In genomic region chr5:2278825-2279224, GRCh38 we compare ENCODE assay signal across 22 cellular contexts.
"Had no signal": no experiment of that assay in that cellular context is flagged by ENCODE, and none has a peak within 500 bp of the region (broad histone marks: within the 10 kb centered on the region; RNA-seq: fewer than 3 reads in every experiment).

No MANE protein-coding gene starts in this region.

- H3K4me1 ChIP-seq: esophagus squamous epithelium, gastroesophageal sphincter, suprapubic skin, thyroid gland, upper lobe of left lung, vagina had no signal

- H3K27me3 Mint-ChIP-seq: dendritic cell treated with granulocyte-macrophage colony-stimulating factor and Interleukin-4, amounts not matched to agents 40 ng/mL and 50 ng/mL, for 4 days; natural killer cell treated with Interleukin-12 subunit alpha and Interleukin-12 subunit beta and Interleukin-15 and Interleukin-18, amount 100 ng/mL, for 72 hours had no signal

- H3K4me2 ChIP-seq: smooth muscle cell had no signal

- H3K27ac ChIP-seq: esophagus squamous epithelium, gastroesophageal sphincter, suprapubic skin, thyroid gland, upper lobe of left lung, vagina had no signal

- H3K9me3 ChIP-seq: esophagus squamous epithelium, gastroesophageal sphincter, suprapubic skin, thyroid gland, upper lobe of left lung, vagina had no signal

- ATAC-seq: effector memory CD8-positive, alpha-beta T cell; gastroesophageal sphincter; left lobe of liver; natural killer cell treated with Interleukin-12 subunit alpha and Interleukin-12 subunit beta and Interleukin-15 and Interleukin-18, amount 100 ng/mL, for 72 hours; right cardiac atrium; stimulated activated effector memory CD8-positive, alpha-beta T cell treated with anti-CD3 and anti-CD28 coated beads, Interleukin-12 subunit alpha, Interleukin-12 subunit beta, amount 100 ng/mL, for 72 hours; stimulated activated naive CD8-positive, alpha-beta T cell treated with anti-CD3 and anti-CD28 coated beads, Interleukin-15, Interleukin-2, amounts not matched to agents 100 U/mL and 50 U/mL, for 24 hours had no signal

- H3K9me3 Mint-ChIP-seq: stimulated activated effector memory CD8-positive, alpha-beta T cell treated with anti-CD3 and anti-CD28 coated beads, Interleukin-12 subunit alpha, Interleukin-12 subunit beta, amount 100 ng/mL, for 72 hours had no signal

- H3K4me3 Mint-ChIP-seq: dendritic cell treated with granulocyte-macrophage colony-stimulating factor and Interleukin-4, amounts not matched to agents 40 ng/mL and 50 ng/mL, for 4 days; effector memory CD8-positive, alpha-beta T cell; natural killer cell treated with Interleukin-12 subunit alpha and Interleukin-12 subunit beta and Interleukin-15 and Interleukin-18, amount 100 ng/mL, for 72 hours; stimulated activated effector memory CD8-positive, alpha-beta T cell treated with anti-CD3 and anti-CD28 coated beads, Interleukin-12 subunit alpha, Interleukin-12 subunit beta, amount 100 ng/mL, for 72 hours had no signal

- H3K27ac Mint-ChIP-seq: dendritic cell treated with granulocyte-macrophage colony-stimulating factor and Interleukin-4, amounts not matched to agents 40 ng/mL and 50 ng/mL, for 4 days; effector memory CD8-positive, alpha-beta T cell; natural killer cell treated with Interleukin-12 subunit alpha and Interleukin-12 subunit beta and Interleukin-15 and Interleukin-18, amount 100 ng/mL, for 72 hours; stimulated activated effector memory CD8-positive, alpha-beta T cell treated with anti-CD3 and anti-CD28 coated beads, Interleukin-12 subunit alpha, Interleukin-12 subunit beta, amount 100 ng/mL, for 72 hours had no signal

- H3K4me1 Mint-ChIP-seq: stimulated activated effector memory CD8-positive, alpha-beta T cell treated with anti-CD3 and anti-CD28 coated beads, Interleukin-12 subunit alpha, Interleukin-12 subunit beta, amount 100 ng/mL, for 72 hours had no signal

- H3K36me3 Mint-ChIP-seq: natural killer cell treated with Interleukin-12 subunit alpha and Interleukin-12 subunit beta and Interleukin-15 and Interleukin-18, amount 100 ng/mL, for 72 hours; stimulated activated effector memory CD8-positive, alpha-beta T cell treated with anti-CD3 and anti-CD28 coated beads, Interleukin-12 subunit alpha, Interleukin-12 subunit beta, amount 100 ng/mL, for 72 hours had no signal

- DNase-seq: effector memory CD8-positive, alpha-beta T cell; esophagus squamous epithelium; foreskin fibroblast; glutamatergic neuron; islet precursor cell; mesenchymal stem cell; midbrain; right cardiac atrium; stimulated activated CD4-positive, alpha-beta T cell treated with anti-CD3 and anti-CD28 coated beads, Interleukin-4, amount 100 ng/mL, for 1 hour; stimulated activated CD8-positive, alpha-beta memory T cell treated with anti-CD3 and anti-CD28 coated beads, Interleukin-4, amount 100 ng/mL, for 48 hours; stimulated activated naive CD8-positive, alpha-beta T cell treated with anti-CD3 and anti-CD28 coated beads, Interleukin-15, Interleukin-2, amounts not matched to agents 100 U/mL and 50 U/mL, for 24 hours; thyroid gland; upper lobe of left lung had no signal

- H3K27me3 ChIP-seq: thyroid gland, upper lobe of left lung, vagina had no signal

- H3K36me3 ChIP-seq: esophagus squamous epithelium, gastroesophageal sphincter, suprapubic skin, thyroid gland, upper lobe of left lung, vagina had no signal

- H3K4me3 ChIP-seq: esophagus squamous epithelium, gastroesophageal sphincter, lung, smooth muscle cell, suprapubic skin, thyroid gland, upper lobe of left lung, vagina had no signal
